8 cellular contexts compared by ENCODE assay signal in the genomic region with DNA sequence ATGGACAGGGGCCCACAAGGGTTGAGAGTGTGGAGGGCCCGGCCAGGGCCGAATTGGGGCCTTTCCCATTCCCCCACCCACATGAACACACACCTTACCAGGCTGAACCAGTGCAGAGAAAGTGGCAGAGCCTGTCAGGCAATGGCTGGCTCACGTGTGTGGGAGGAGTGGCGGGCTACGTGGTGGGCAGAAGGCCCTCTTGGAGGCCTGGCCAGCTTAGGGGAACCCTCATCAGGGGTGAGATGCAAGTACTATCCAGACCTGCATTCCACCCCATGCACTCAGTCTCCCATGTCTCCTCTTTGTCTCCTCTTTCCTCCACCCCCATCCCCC. TPM values are rescaled to one million over a fixed set of nuclear protein-coding genes. Genes with fewer than 3 reads are reported as not detected.
DNase-seq lines count a peak whose midpoint lies in the region; ATAC-seq and TF ChIP-seq lines count a peak whose summit lies in the region.

No MANE protein-coding gene starts in this region.

- peak overlapping the region; percentile 90 for H3K27ac Mint-ChIP-seq in memory B cell

- peak overlapping the region; percentile 45 for H3K27ac ChIP-seq in colonic mucosa
- peak overlapping the region; percentile 92 for H3K27ac ChIP-seq in vagina

- no peak for TF ChIP-seq POLR2A in vagina (IDR thresholded peaks at IDR 0.05)

- no peaks in the 10 kb centered on the region for H3K27me3 ChIP-seq in Loucy (ENCODE audit: insufficient read depth, low read length, poor library complexity, severe bottlenecking)
- no peaks in the 10 kb centered on the region for H3K27me3 ChIP-seq in colonic mucosa
- H3K27me3 ChIP-seq in vagina: no peaks in the 10 kb centered on the region

- intact Hi-C loops in colonic mucosa (cut with DNase I) (no loop called here), vagina (cut with DNase I) (no loop called here)

- peak overlapping the region; percentile 93 for H3K4me3 Mint-ChIP-seq in memory B cell

- H3K9me3 Mint-ChIP-seq in memory B cell: no peaks in the 10 kb centered on the region

- TF ChIP-seq CTCF in Loucy (conservative IDR thresholded peaks at IDR 0.05; ENCODE audit: low read length): no peak
- TF ChIP-seq CTCF in colonic mucosa (IDR thresholded peaks at IDR 0.05): no peak
- no peak for TF ChIP-seq CTCF in vagina (IDR thresholded peaks at IDR 0.05)

- H3K4me2 ChIP-seq in Loucy (ENCODE audit: low read depth, low read length, poor library complexity, severe bottlenecking): peak overlapping the region; percentile 80

- H3K27me3 Mint-ChIP-seq in memory B cell: no peaks in the 10 kb centered on the region

- H3K9me3 ChIP-seq in Loucy (ENCODE audit: insufficient read depth, low read depth, low read length) (no peaks in the 10 kb centered on the region), colonic mucosa (no peaks in the 10 kb centered on the region), vagina (no peaks in the 10 kb centered on the region)

- H3K4me1 Mint-ChIP-seq in memory B cell: peaks cover 11% of the 10 kb centered on the region

- no peaks in the 10 kb centered on the region for H3F3A ChIP-seq in Loucy (ENCODE audit: low read depth)

- H4K20me1 ChIP-seq in Loucy (ENCODE audit: insufficient read depth, low read length, poor library complexity, severe bottlenecking): no peaks in the 10 kb centered on the region

- H3K9ac ChIP-seq in Loucy (ENCODE audit: low read depth, low read length, poor library complexity, severe bottlenecking) (peak overlapping the region; percentile 78), colonic mucosa (ENCODE audit: low read depth in 2 of 2, low read length in 2 of 2) (peak overlapping the region; percentile 66 to 81)

- no peak overlapping the region for H2AFZ ChIP-seq in Loucy (ENCODE audit: low read length)

- H3K4me3 ChIP-seq in Loucy (ENCODE audit: low read length, poor library complexity, severe bottlenecking) (peak overlapping the region; percentile 91), colonic mucosa (peak overlapping the region; percentile 54), vagina (peak overlapping the region; percentile 47 to 67)

- H3K4me1 ChIP-seq in Loucy (ENCODE audit: insufficient read depth, low read length, poor library complexity, severe bottlenecking) (peaks cover 12% of the 10 kb centered on the region), colonic mucosa (no peaks in the 10 kb centered on the region), vagina (peaks cover 5% of the 10 kb centered on the region)

- peak; percentile 15 for ATAC-seq in GM19351 (IDR thresholded peaks at IDR 0.05; ENCODE audit: unreplicated experiment)
- ATAC-seq in memory B cell (ENCODE audit: low read depth): peak; percentile 16

- no peaks in the 10 kb centered on the region for H3K36me3 Mint-ChIP-seq in memory B cell

- H3K79me2 ChIP-seq in Loucy (ENCODE audit: insufficient read depth, low read length): no peaks in the 10 kb centered on the region; the same call in 1 of the 2 replicates

- no peaks in the 10 kb centered on the region for H3K36me3 ChIP-seq in Loucy (ENCODE audit: insufficient read depth, low read length)
- H3K36me3 ChIP-seq in colonic mucosa: no peaks in the 10 kb centered on the region
- H3K36me3 ChIP-seq in vagina: no peaks in the 10 kb centered on the region

- H3K9me2 ChIP-seq in Loucy (replicated peaks; ENCODE audit: low read depth, low read length): no peaks in the 10 kb centered on the region

- DNase-seq in colonic mucosa: peak; percentile 23
- DNase-seq in memory B cell (ENCODE audit: low spot score in 2 of 2): no peak
- DNase-seq in vagina (ENCODE audit: extremely low spot score in 2 of 2): no peak
- DNase-seq in NCI-H128 (lab: John Stamatoyannopoulos, UW; ENCODE audit: unreplicated experiment): no peak
- no peak for DNase-seq in NCI-H82 treated with DMSO at 0.1 percent for 48 hours (lab: John Stamatoyannopoulos, UW; ENCODE audit: unreplicated experiment)
- no peak for DNase-seq in DMS79 (lab: John Stamatoyannopoulos, UW)

RNA-seq across cellular contexts. Expression of a gene that starts 1.0 kb away (rescaled TPM):
- total RNA-seq in colonic mucosa (10 to 100 TPM; 19.0 to 21.1 TPM), vagina (140 TPM)

RNA-seq across cellular contexts. Expression of a gene that starts 21.5 kb away (rescaled TPM):
- 1 to 10 TPM; 4.9 to 7.8 TPM for total RNA-seq in colonic mucosa
- total RNA-seq in vagina: 32.7 TPM

RNA-seq across cellular contexts. Expression of a gene that starts 42.5 kb away (rescaled TPM):
- total RNA-seq in colonic mucosa (10 to 100 TPM; 11.2 to 13.0 TPM), vagina (93.1 TPM)
